Comparison of ENCODE assay signal across 9 cellular contexts in genomic region chr4:105306158-105306781, GRCh38.
DNase-seq lines count a peak whose midpoint lies in the region; ATAC-seq lines count a peak whose summit lies in the region.
"Had no signal": no experiment of that assay in that cellular context is flagged by ENCODE, and none has a peak within 500 bp of the region (broad histone marks: within the 10 kb centered on the region; RNA-seq: fewer than 3 reads in every experiment).

No MANE protein-coding gene starts in this region.

- H3K27ac Mint-ChIP-seq in CD4-positive, alpha-beta memory T cell: peak overlapping the region in 4 of 7 donors; percentile 5 to 70 (median 42)

- H3K79me1 ChIP-seq in neuronal stem cell (ENCODE audit: low read depth, low read length): no peaks in the 10 kb centered on the region

- H3K4me1 Mint-ChIP-seq in CD4-positive, alpha-beta memory T cell: peaks cover 4 to 11% (median 7%) of the 10 kb centered on the region in 4 donors

- H3K27ac ChIP-seq in CD4-positive, alpha-beta memory T cell (ENCODE audit: low read depth, low read length): no peak overlapping the region
- H3K27ac ChIP-seq in neuronal stem cell (replicated peaks; ENCODE audit: low read length): no peak overlapping the region
- H3K27ac ChIP-seq: right lobe of liver had no signal

- H3K14ac ChIP-seq in neuronal stem cell (ENCODE audit: low read length): no peak overlapping the region

- intact Hi-C loops in CD4-positive, alpha-beta memory T cell (cut with micrococcal nuclease): no loop called here

- H3K4me3 ChIP-seq in CD4-positive, alpha-beta memory T cell (ENCODE audit: low read length in 2 of 2): no peak overlapping the region
- no peak overlapping the region for H3K4me3 ChIP-seq in neuronal stem cell (ENCODE audit: low read length in 2 of 2)
- H3K4me3 ChIP-seq: right lobe of liver had no signal

- no peak overlapping the region for H3K23ac ChIP-seq in neuronal stem cell (ENCODE audit: low read depth, low read length, poor library complexity)

- peaks cover 3 to 51% (median 42%) of the 10 kb centered on the region in 8 donors for H3K9me3 Mint-ChIP-seq in CD4-positive, alpha-beta memory T cell

- no peaks in the 10 kb centered on the region for H3K27me3 Mint-ChIP-seq in CD4-positive, alpha-beta memory T cell

- no peak overlapping the region for H4K91ac ChIP-seq in neuronal stem cell (ENCODE audit: low read depth, low read length, poor library complexity)

- WGBS in neuronal stem cell (ENCODE audit: extremely low coverage in 2 of 2, insufficient read length in 2 of 2, insufficient replicate concordance in 1 of 2), 2 donors: no CpG with 5 or more reads among the region's 5 CpGs

- no peak overlapping the region for H3K18ac ChIP-seq in neuronal stem cell (ENCODE audit: low read length)

- no peak overlapping the region for H2AFZ ChIP-seq in neuronal stem cell (ENCODE audit: low read length)

- no peak overlapping the region for H2BK15ac ChIP-seq in neuronal stem cell (ENCODE audit: low read length)

- POLR2A ChIA-PET in CD4-positive, alpha-beta memory T cell (lab: Charles Lee; ENCODE audit: partially characterized antibody): no interaction called here

- H3K4me2 ChIP-seq in neuronal stem cell (ENCODE audit: insufficient read depth, low read length, poor library complexity, severe bottlenecking): no peak overlapping the region

- H3K4ac ChIP-seq in neuronal stem cell (ENCODE audit: low read length): no peak overlapping the region

- CTCF ChIA-PET in CD4-positive, alpha-beta memory T cell (lab: Charles Lee; ENCODE audit: partially characterized antibody): interaction anchor here (1.0 kb wide), 1 partner anchor 9 kb away, joined by 3 read pairs; no protein-coding TSS in a partner anchor

- no peak overlapping the region for H4K8ac ChIP-seq in neuronal stem cell (ENCODE audit: low read depth, low read length)

- no peak overlapping the region for H2AK5ac ChIP-seq in neuronal stem cell (ENCODE audit: low read depth, low read length)

- no peak overlapping the region for H2BK120ac ChIP-seq in neuronal stem cell (ENCODE audit: low read depth, low read length)

- ATAC-seq in GM19438 (IDR thresholded peaks at IDR 0.05; ENCODE audit: low read depth, unreplicated experiment): peak; percentile 86
- ATAC-seq in HG03457 (IDR thresholded peaks at IDR 0.05; ENCODE audit: unreplicated experiment): peak; percentile 91

- H3K9me3 ChIP-seq in CD4-positive, alpha-beta memory T cell (ENCODE audit: control insufficient read depth in 1 of 2, low read length in 2 of 2): no peaks in the 10 kb centered on the region
- H3K9me3 ChIP-seq in neuronal stem cell (replicated peaks in 1 of 2; ENCODE audit: control insufficient read depth in 2 of 2, insufficient read depth in 1 of 2, low read depth in 1 of 2, low read length in 2 of 2): no peaks in the 10 kb centered on the region
- H3K9me3 ChIP-seq: right lobe of liver had no signal

- H2BK12ac ChIP-seq in neuronal stem cell (ENCODE audit: low read length): no peak overlapping the region

- H3K4me3 Mint-ChIP-seq in CD4-positive, alpha-beta memory T cell: peak overlapping the region in 4 of 8 donors; percentile 3 to 55 (median 25)

- no peak overlapping the region for H2BK5ac ChIP-seq in neuronal stem cell (ENCODE audit: low read length)

- DNase-seq in CD4-positive, alpha-beta memory T cell: peak in 3 of 5 donors; percentile 7 to 50 (median 17)
- DNase-seq in activated T-cell treated with anti-CD3 and anti-CD28 coated beads, Interleukin-2, amount 50 U/mL, for 48 hours: peak; percentile 68 to 76
- peak; percentile 41 for DNase-seq in stimulated activated CD4-positive, alpha-beta T cell treated with anti-CD3 and anti-CD28 coated beads, Interleukin-4, amount 100 ng/mL, for 1 hour
- DNase-seq in DMS153 (lab: John Stamatoyannopoulos, UW): no peak
- no peak for DNase-seq in inferior parietal cortex (ENCODE audit: extremely low spot score)
- no peak for DNase-seq in neuronal stem cell (ENCODE audit: low spot score)
- DNase-seq: right lobe of liver had no signal

- no peak overlapping the region for H3K9ac ChIP-seq in neuronal stem cell (ENCODE audit: low read depth, low read length, poor library complexity)

- peaks cover 6 to 8% of the 10 kb centered on the region in 2 donors for H3K36me3 Mint-ChIP-seq in CD4-positive, alpha-beta memory T cell

- no peaks in the 10 kb centered on the region for H3K27me3 ChIP-seq in CD4-positive, alpha-beta memory T cell (ENCODE audit: insufficient read depth, low read length)
- H3K27me3 ChIP-seq in neuronal stem cell (ENCODE audit: control insufficient read depth in 3 of 3, insufficient read depth in 3 of 3, low read depth in 1 of 3, low read length in 3 of 3): no peaks in the 10 kb centered on the region
- H3K27me3 ChIP-seq: right lobe of liver had no signal

- no peaks in the 10 kb centered on the region for H3K36me3 ChIP-seq in CD4-positive, alpha-beta memory T cell (ENCODE audit: insufficient read depth, low read length)
- no peaks in the 10 kb centered on the region for H3K36me3 ChIP-seq in neuronal stem cell (replicated peaks in 1 of 2; ENCODE audit: control insufficient read depth in 2 of 2, insufficient read depth in 2 of 2, low read length in 2 of 2)
- H3K36me3 ChIP-seq: right lobe of liver had no signal

- no peaks in the 10 kb centered on the region for H3K4me1 ChIP-seq in CD4-positive, alpha-beta memory T cell (ENCODE audit: insufficient read depth, low read length)
- H3K4me1 ChIP-seq in neuronal stem cell (ENCODE audit: control insufficient read depth in 2 of 2, insufficient read depth in 1 of 2, low read depth in 1 of 2, low read length in 2 of 2): no peaks in the 10 kb centered on the region
- H3K4me1 ChIP-seq: right lobe of liver had no signal

Comparison
In these comparisons a context has a peak if more than half of its experiments do, and no peak if none do; other contexts are left out.
1. DNase-seq: peak in CD4-positive, alpha-beta memory T cell (3 of 5), activated T-cell treated with anti-CD3 and anti-CD28 coated beads, Interleukin-2, amount 50 U/mL, for 48 hours (2 of 2) and stimulated activated CD4-positive, alpha-beta T cell treated with anti-CD3 and anti-CD28 coated beads, Interleukin-4, amount 100 ng/mL, for 1 hour (single experiment); none in DMS153 (single experiment), inferior parietal cortex (single experiment) and neuronal stem cell (single experiment).